ENCODE assay signal across 14 cellular contexts in the genomic region with DNA sequence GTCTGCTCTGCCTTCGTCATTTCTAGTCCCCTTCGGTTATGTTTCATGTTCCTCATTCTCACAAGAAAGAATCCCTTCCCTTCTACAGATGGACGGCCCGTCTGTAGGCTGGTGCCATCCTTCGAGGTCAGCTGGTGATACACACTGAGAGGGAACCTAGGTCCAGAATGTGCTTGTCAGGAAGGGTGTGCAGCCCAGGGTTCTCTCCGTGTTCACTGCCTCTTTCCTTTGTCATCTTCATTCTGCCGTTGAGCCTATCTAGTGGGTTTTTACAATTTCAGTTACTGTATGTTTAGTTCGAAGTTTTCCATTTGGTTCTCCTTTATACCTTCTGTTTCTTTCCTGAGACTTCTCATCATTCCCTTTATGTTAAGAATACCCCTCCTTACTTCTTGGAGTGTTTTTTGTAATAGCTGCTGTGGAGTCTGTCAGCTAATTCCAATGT. TPM values are rescaled to one million over a fixed set of nuclear protein-coding genes. Genes with fewer than 3 reads are reported as not detected.
A peak's percentile ranks its signal among the peaks of the same experiment; 100 is the strongest.
DNase-seq lines count a peak whose midpoint lies in the region; ATAC-seq and TF ChIP-seq lines count a peak whose summit lies in the region.
"Had no signal": no experiment of that assay in that cellular context is flagged by ENCODE, and none has a peak within 500 bp of the region (broad histone marks: within the 10 kb centered on the region; RNA-seq: fewer than 3 reads in every experiment).

No MANE protein-coding gene starts in this region.

- peaks cover 8% of the 10 kb centered on the region for H3K36me3 Mint-ChIP-seq in CD4-positive, alpha-beta T cell (ENCODE audit: low read depth)
- peaks cover 2% of the 10 kb centered on the region for H3K36me3 Mint-ChIP-seq in neural progenitor cell
- H3K36me3 Mint-ChIP-seq in Calu3 (ENCODE audit: insufficient read depth, unreplicated experiment) = no peaks in the 10 kb centered on the region
- H3K36me3 Mint-ChIP-seq: stimulated activated memory B cell treated with anti-CD40 and anti-IgM and Interleukin-4, amounts not matched to agents 10 μg/mL and 1 μg/mL and 100 μg/mL, for 72 hours had no signal

- H3K9me3 ChIP-seq in CD4-positive, alpha-beta T cell (ENCODE audit: control insufficient read depth, low read length) = no peaks in the 10 kb centered on the region
- no peaks in the 10 kb centered on the region for H3K9me3 ChIP-seq in colonic mucosa
- H3K9me3 ChIP-seq in neural progenitor cell (ENCODE audit: low read depth) = no peaks in the 10 kb centered on the region
- H3K9me3 ChIP-seq: gastrocnemius medialis, right lobe of liver had no signal

- no TSS peak for BruUV-seq in Calu3 (replicated peaks; lab: Mats Ljungman, UMichigan)

- H3K27ac Mint-ChIP-seq in CD4-positive, alpha-beta T cell = peak overlapping the region; percentile 92
- H3K27ac Mint-ChIP-seq in neural progenitor cell (peak overlapping the region; percentile 3), Calu3 (ENCODE audit: unreplicated experiment) (no peak overlapping the region)
- H3K27ac Mint-ChIP-seq: activated B cell treated with CpG ODN at 0.5 μM for 24 hours; stimulated activated memory B cell treated with anti-CD40 and anti-IgM and Interleukin-4, amounts not matched to agents 10 μg/mL and 1 μg/mL and 100 μg/mL, for 72 hours had no signal

- no peak for DNase-seq in CD4-positive, alpha-beta T cell
- peak; percentile 39 for DNase-seq in NOMO-1 treated with DMSO at 0.1 percent for 48 hours (lab: John Stamatoyannopoulos, UW; ENCODE audit: unreplicated experiment)
- DNase-seq in colonic mucosa = no peak
- no peak for DNase-seq in neural progenitor cell (ENCODE audit: low spot score)
- no peak for DNase-seq in HUDEP-2 (lab: John Stamatoyannopoulos, UW; ENCODE audit: unreplicated experiment in 76 of 76)
- DNase-seq in Calu3 = no peak
- DNase-seq: activated B cell treated with CpG ODN at 0.5 μM for 24 hours; activated naive CD8-positive, alpha-beta T cell treated with anti-CD3 and anti-CD28 coated beads, Interleukin-2, amount 10 ng/mL, durations not matched to agents 7 days and 5 days; brain microvascular endothelial cell; gastrocnemius medialis; T-helper 1 cell had no signal

- H3K4me3 ChIP-seq in colonic mucosa (no peak overlapping the region), neural progenitor cell (no peak overlapping the region)
- H3K4me3 ChIP-seq: gastrocnemius medialis, right lobe of liver had no signal

- H3K4me2 ChIP-seq in neural progenitor cell = no peak overlapping the region

- no peaks in the 10 kb centered on the region for H3K27me3 Mint-ChIP-seq in CD4-positive, alpha-beta T cell
- H3K27me3 Mint-ChIP-seq in neural progenitor cell (ENCODE audit: insufficient read depth, low read depth) (peaks cover 2% of the 10 kb centered on the region), Calu3 (ENCODE audit: unreplicated experiment) (peaks cover 14% of the 10 kb centered on the region)
- H3K27me3 Mint-ChIP-seq: activated naive CD8-positive, alpha-beta T cell treated with anti-CD3 and anti-CD28 coated beads, Interleukin-2, amount 10 ng/mL, durations not matched to agents 7 days and 5 days had no signal

- H2AFZ ChIP-seq in neural progenitor cell (replicated peaks) = no peak overlapping the region

- no peaks in the 10 kb centered on the region for H3K27me3 ChIP-seq in CD4-positive, alpha-beta T cell (ENCODE audit: control insufficient read depth, insufficient read depth, low read length)
- H3K27me3 ChIP-seq in colonic mucosa (no peaks in the 10 kb centered on the region), neural progenitor cell (no peaks in the 10 kb centered on the region)
- H3K27me3 ChIP-seq: brain microvascular endothelial cell, gastrocnemius medialis, right lobe of liver had no signal

- H3K4me1 ChIP-seq in colonic mucosa = peaks cover 4% of the 10 kb centered on the region
- H3K4me1 ChIP-seq in neural progenitor cell = peaks cover 6% of the 10 kb centered on the region
- H3K4me1 ChIP-seq: right lobe of liver had no signal

- H3K9ac ChIP-seq in colonic mucosa (ENCODE audit: low read depth in 2 of 2, low read length in 2 of 2) (peak overlapping the region in 1 of 2 donors; percentile 60), neural progenitor cell (no peak overlapping the region)

- no peak for TF ChIP-seq CTCF in CD4-positive, alpha-beta T cell (IDR thresholded peaks at IDR 0.05)
- TF ChIP-seq CTCF in colonic mucosa (IDR thresholded peaks at IDR 0.05) (no peak), neural progenitor cell (IDR thresholded peaks at IDR 0.05) (no peak), Calu3 (IDR thresholded peaks at IDR 0.05; ENCODE audit: unreplicated experiment) (no peak)

- no peaks in the 10 kb centered on the region for H3K9me3 Mint-ChIP-seq in CD4-positive, alpha-beta T cell
- H3K9me3 Mint-ChIP-seq in neural progenitor cell (no peaks in the 10 kb centered on the region), Calu3 (ENCODE audit: low read depth, unreplicated experiment) (no peaks in the 10 kb centered on the region)
- H3K9me3 Mint-ChIP-seq: activated B cell treated with CpG ODN at 0.5 μM for 24 hours; activated naive CD8-positive, alpha-beta T cell treated with anti-CD3 and anti-CD28 coated beads, Interleukin-2, amount 10 ng/mL, durations not matched to agents 7 days and 5 days; stimulated activated memory B cell treated with anti-CD40 and anti-IgM and Interleukin-4, amounts not matched to agents 10 μg/mL and 1 μg/mL and 100 μg/mL, for 72 hours had no signal

- H3F3A ChIP-seq in neural progenitor cell (ENCODE audit: low read depth) = no peaks in the 10 kb centered on the region

- peak overlapping the region; percentile 75 for H3K4me3 Mint-ChIP-seq in CD4-positive, alpha-beta T cell
- no peak overlapping the region for H3K4me3 Mint-ChIP-seq in neural progenitor cell
- H3K4me3 Mint-ChIP-seq in Calu3 (ENCODE audit: low read depth, unreplicated experiment) = no peak overlapping the region
- H3K4me3 Mint-ChIP-seq: activated B cell treated with CpG ODN at 0.5 μM for 24 hours; stimulated activated memory B cell treated with anti-CD40 and anti-IgM and Interleukin-4, amounts not matched to agents 10 μg/mL and 1 μg/mL and 100 μg/mL, for 72 hours had no signal

- POLR2A ChIA-PET in CD4-positive, alpha-beta T cell (lab: Charles Lee) = interaction anchor here (0.6 to 1.5 kb wide), 8 partner anchors 9 to 501 kb away, joined by 4 to 17 read pairs (median 4); a partner anchor contains a TSS

- H3K36me3 ChIP-seq in colonic mucosa (no peaks in the 10 kb centered on the region), neural progenitor cell (no peaks in the 10 kb centered on the region)
- H3K36me3 ChIP-seq: brain microvascular endothelial cell, gastrocnemius medialis, right lobe of liver had no signal

- no peak for ATAC-seq in CD4-positive, alpha-beta T cell (ENCODE audit: poor library complexity)
- ATAC-seq in HG02981 (IDR thresholded peaks at IDR 0.05; ENCODE audit: unreplicated experiment) = no peak
- ATAC-seq: gastrocnemius medialis; stimulated activated memory B cell treated with anti-CD40 and anti-IgM and Interleukin-4, amounts not matched to agents 10 μg/mL and 1 μg/mL and 100 μg/mL, for 72 hours had no signal

- H3K79me2 ChIP-seq in neural progenitor cell (ENCODE audit: low read depth) = no peaks in the 10 kb centered on the region

- H3K27ac ChIP-seq in CD4-positive, alpha-beta T cell (ENCODE audit: low read depth, low read length) = no peak overlapping the region
- H3K27ac ChIP-seq in colonic mucosa (peak overlapping the region; percentile 94), neural progenitor cell (no peak overlapping the region)
- H3K27ac ChIP-seq: brain microvascular endothelial cell, gastrocnemius medialis, right lobe of liver had no signal

- H4K20me1 ChIP-seq in neural progenitor cell (ENCODE audit: low read depth) = no peaks in the 10 kb centered on the region

- H3K4me1 Mint-ChIP-seq in CD4-positive, alpha-beta T cell (ENCODE audit: low read depth) = peaks cover 42% of the 10 kb centered on the region
- peaks cover 5% of the 10 kb centered on the region for H3K4me1 Mint-ChIP-seq in neural progenitor cell
- H3K4me1 Mint-ChIP-seq in Calu3 (ENCODE audit: low read depth, unreplicated experiment) = no peaks in the 10 kb centered on the region
- H3K4me1 Mint-ChIP-seq: activated B cell treated with CpG ODN at 0.5 μM for 24 hours; stimulated activated memory B cell treated with anti-CD40 and anti-IgM and Interleukin-4, amounts not matched to agents 10 μg/mL and 1 μg/mL and 100 μg/mL, for 72 hours had no signal

- CTCF ChIA-PET in CD4-positive, alpha-beta T cell (lab: Charles Lee) = no interaction called here
- CTCF ChIA-PET in Calu3 (lab: Charles Lee) = interaction anchor here (1.5 kb wide), 1 partner anchor 16 kb away, joined by 3 read pairs; no protein-coding TSS in a partner anchor

- intact Hi-C loops in CD4-positive, alpha-beta T cell (cut with DNase I, micrococcal nuclease) = loop anchor here in 1 of 2 experiments (2.0 kb wide), 1 partner anchor 18 kb away; no protein-coding TSS in a partner anchor
- intact Hi-C loops in colonic mucosa (cut with DNase I) = no loop called here
- intact Hi-C loops in Calu3 (cut with micrococcal nuclease; ENCODE audit: unreplicated experiment) = no loop called here

RNA-seq across cellular contexts. Expression of a gene that starts 18.9 kb away (rescaled TPM):
- total RNA-seq in CD4-positive, alpha-beta T cell = 10 to 100 TPM in 1 of 2 experiments, 1 to 10 TPM in 1; 9.0 to 10.9 TPM
- total RNA-seq in colonic mucosa (10 to 100 TPM; 17.7 to 22.8 TPM), neural progenitor cell (ENCODE audit: low replicate concordance) (6.1 and 9.0 TPM in 2 replicates), Calu3 (2022) (12.4 and 15.1 TPM in 2 replicates)

RNA-seq across cellular contexts. Expression of a gene that starts 35.2 kb away (rescaled TPM):
- 10 to 100 TPM; 39.8 to 44.6 TPM for total RNA-seq in CD4-positive, alpha-beta T cell
- total RNA-seq in colonic mucosa = 10 to 100 TPM; 55.1 to 67.8 TPM
- 53.3 and 57.0 TPM in 2 replicates for total RNA-seq in neural progenitor cell (ENCODE audit: low replicate concordance)
- 100 and 109 TPM in 2 replicates for total RNA-seq in Calu3 (2022)
